Comparison of ENCODE assay signal across 9 cellular contexts in genomic region chr19:5751709-5752108, GRCh38. TPM values are rescaled to one million over a fixed set of nuclear protein-coding genes. Genes with fewer than 3 reads are reported as not detected.
"Had no signal": no experiment of that assay in that cellular context is flagged by ENCODE, and none has a peak within 500 bp of the region (broad histone marks: within the 10 kb centered on the region; RNA-seq: fewer than 3 reads in every experiment).

No MANE protein-coding gene starts in this region.

- FAIRE-seq: G401.6, GM12878, GM12891, GM12892, GM18507, GM19239 had no signal

- H3K4me3 ChIP-seq: GM12878 had no signal

- DNase-seq: GDM1, GF-D8 had no signal

- ATAC-seq: GM12878 had no signal

RNA-seq across cellular contexts. Expression of gene CATSPERD, which starts 31.3 kb away (rescaled TPM):
- total RNA-seq: G401 had no signal

RNA-seq across cellular contexts. Expression of gene NRTN, which starts 53.2 kb away (rescaled TPM):
- total RNA-seq: GM12878 had no signal
- polyA plus RNA-seq: GM12878 had no signal
